14 cellular contexts compared by ENCODE assay signal in genomic region chr2:44731505-44731904, GRCh38.
DNase-seq lines count a peak whose midpoint lies in the region; ATAC-seq and TF ChIP-seq lines count a peak whose summit lies in the region.
"Had no signal": no experiment of that assay in that cellular context is flagged by ENCODE, and none has a peak within 500 bp of the region (broad histone marks: within the 10 kb centered on the region; RNA-seq: fewer than 3 reads in every experiment).

No MANE protein-coding gene starts in this region.

- no peak overlapping the region for H3K4me2 ChIP-seq in mammary epithelial cell (ENCODE audit: insufficient read depth, low read depth, low read length)
- H3K4me2 ChIP-seq: smooth muscle cell had no signal

- dilution Hi-C loops in mammary epithelial cell (cut with HindIII; ENCODE audit: low sequenced_read_pairs) = no loop called here

- no peaks in the 10 kb centered on the region for H3K36me3 ChIP-seq in mammary epithelial cell (ENCODE audit: insufficient read depth, low read length)

- WGBS in mammary epithelial cell (ENCODE audit: low coverage, missing lambda C conversion rate) = 100% methylated on average over 1 of the region's 1 CpG

- no peak overlapping the region for H3K4me3 ChIP-seq in mammary epithelial cell (replicated peaks in 1 of 3; ENCODE audit: insufficient read depth in 1 of 3, low read depth in 2 of 3, low read length in 3 of 3)
- H3K4me3 ChIP-seq: GM23248, smooth muscle cell had no signal

- no peak overlapping the region for H3K27ac Mint-ChIP-seq in stimulated activated effector memory CD8-positive, alpha-beta T cell treated with anti-CD3 and anti-CD28 coated beads, Interleukin-12 subunit alpha, Interleukin-12 subunit beta, amount 100 ng/mL, for 72 hours
- H3K27ac Mint-ChIP-seq: WTC11 had no signal

- intact Hi-C loops in mammary epithelial cell (cut with micrococcal nuclease) = loop anchor here (5.0 kb wide), 1 partner anchor 854 kb away; no protein-coding TSS in a partner anchor

- no peak overlapping the region for H3K4me3 Mint-ChIP-seq in stimulated activated effector memory CD8-positive, alpha-beta T cell treated with anti-CD3 and anti-CD28 coated beads, Interleukin-12 subunit alpha, Interleukin-12 subunit beta, amount 100 ng/mL, for 72 hours
- H3K4me3 Mint-ChIP-seq: WTC11 had no signal

- H3K27ac ChIP-seq in mammary epithelial cell (ENCODE audit: insufficient read depth, low read depth, low read length) = no peak overlapping the region
- H3K27ac ChIP-seq: GM23248 had no signal

- DNase-seq in stimulated activated effector memory CD8-positive, alpha-beta T cell treated with anti-CD3 and anti-CD28 coated beads, Interleukin-12 subunit alpha, Interleukin-12 subunit beta, amount 100 ng/mL, for 72 hours (ENCODE audit: low spot score in 2 of 2) = no peak
- DNase-seq in NCI-H524 (lab: John Stamatoyannopoulos, UW) = no peak
- no peak for DNase-seq in AG20443 (ENCODE audit: low spot score)
- DNase-seq in mammary epithelial cell = no peak
- DNase-seq: activated effector memory CD4-positive, alpha-beta T cell treated with Interleukin-2 at 50 U/mL for 16 hours; central memory CD4-positive, alpha-beta T cell; GM23248; NCI-H446 treated with DMSO at 0.1 percent for 48 hours; SIG-M5 had no signal

- no peaks in the 10 kb centered on the region for H3K36me3 Mint-ChIP-seq in stimulated activated effector memory CD8-positive, alpha-beta T cell treated with anti-CD3 and anti-CD28 coated beads, Interleukin-12 subunit alpha, Interleukin-12 subunit beta, amount 100 ng/mL, for 72 hours

- BruUV-seq in mammary epithelial cell (replicated peaks; lab: Mats Ljungman, UMichigan) = no TSS peak

- no peak for TF ChIP-seq CTCF in mammary epithelial cell (conservative IDR thresholded peaks at IDR 0.05 in 1 of 2, IDR thresholded peaks at IDR 0.05 in 1 of 2; ENCODE audit: extremely low read depth in 1 of 2, insufficient read depth in 1 of 2, low read depth in 1 of 2, low read length in 2 of 2)

- ATAC-seq in GM18907 (IDR thresholded peaks at IDR 0.05; ENCODE audit: unreplicated experiment) = peak; percentile 93
- ATAC-seq in GM21528 (IDR thresholded peaks at IDR 0.05; ENCODE audit: low FRiP score, unreplicated experiment) = peak; percentile 89
- ATAC-seq in HG03097 (IDR thresholded peaks at IDR 0.05; ENCODE audit: low FRiP score, unreplicated experiment) = peak; percentile 76
- peak; percentile 73 for ATAC-seq in stimulated activated effector memory CD8-positive, alpha-beta T cell treated with anti-CD3 and anti-CD28 coated beads, Interleukin-12 subunit alpha, Interleukin-12 subunit beta, amount 100 ng/mL, for 72 hours
- ATAC-seq: WTC11 had no signal

- no peaks in the 10 kb centered on the region for H3K9me3 ChIP-seq in mammary epithelial cell (replicated peaks; ENCODE audit: insufficient read depth, low read length)

- H3K4me1 Mint-ChIP-seq in stimulated activated effector memory CD8-positive, alpha-beta T cell treated with anti-CD3 and anti-CD28 coated beads, Interleukin-12 subunit alpha, Interleukin-12 subunit beta, amount 100 ng/mL, for 72 hours = no peaks in the 10 kb centered on the region

- peaks cover 5% of the 10 kb centered on the region for H3K9me3 Mint-ChIP-seq in stimulated activated effector memory CD8-positive, alpha-beta T cell treated with anti-CD3 and anti-CD28 coated beads, Interleukin-12 subunit alpha, Interleukin-12 subunit beta, amount 100 ng/mL, for 72 hours

- no peaks in the 10 kb centered on the region for H4K20me1 ChIP-seq in mammary epithelial cell (ENCODE audit: insufficient read depth, low read length)

- H3K79me2 ChIP-seq in mammary epithelial cell (ENCODE audit: insufficient read depth, low read length) = no peaks in the 10 kb centered on the region

- in situ Hi-C loops in mammary epithelial cell (cut with MboI; ENCODE audit: low sequenced_read_pairs in 2 of 2) = loop anchor here in 1 of 2 donors (25.0 kb wide), 1 partner anchor 244 kb away; no protein-coding TSS in a partner anchor

- no peaks in the 10 kb centered on the region for H3K4me1 ChIP-seq in mammary epithelial cell (ENCODE audit: insufficient read depth, low read length)

- no peaks in the 10 kb centered on the region for H3K27me3 ChIP-seq in mammary epithelial cell (ENCODE audit: insufficient read depth, low read length)

- H2AFZ ChIP-seq in mammary epithelial cell (ENCODE audit: low read depth, low read length) = no peak overlapping the region
- H2AFZ ChIP-seq: GM23248 had no signal

- CTCF ChIA-PET in mammary epithelial cell (lab: Charles Lee; ENCODE audit: low non-redundant PET) = no interaction called here

- no peak overlapping the region for H3K9ac ChIP-seq in mammary epithelial cell (ENCODE audit: insufficient read depth, low read length)
- H3K9ac ChIP-seq: GM23248 had no signal
